In the genomic region with DNA sequence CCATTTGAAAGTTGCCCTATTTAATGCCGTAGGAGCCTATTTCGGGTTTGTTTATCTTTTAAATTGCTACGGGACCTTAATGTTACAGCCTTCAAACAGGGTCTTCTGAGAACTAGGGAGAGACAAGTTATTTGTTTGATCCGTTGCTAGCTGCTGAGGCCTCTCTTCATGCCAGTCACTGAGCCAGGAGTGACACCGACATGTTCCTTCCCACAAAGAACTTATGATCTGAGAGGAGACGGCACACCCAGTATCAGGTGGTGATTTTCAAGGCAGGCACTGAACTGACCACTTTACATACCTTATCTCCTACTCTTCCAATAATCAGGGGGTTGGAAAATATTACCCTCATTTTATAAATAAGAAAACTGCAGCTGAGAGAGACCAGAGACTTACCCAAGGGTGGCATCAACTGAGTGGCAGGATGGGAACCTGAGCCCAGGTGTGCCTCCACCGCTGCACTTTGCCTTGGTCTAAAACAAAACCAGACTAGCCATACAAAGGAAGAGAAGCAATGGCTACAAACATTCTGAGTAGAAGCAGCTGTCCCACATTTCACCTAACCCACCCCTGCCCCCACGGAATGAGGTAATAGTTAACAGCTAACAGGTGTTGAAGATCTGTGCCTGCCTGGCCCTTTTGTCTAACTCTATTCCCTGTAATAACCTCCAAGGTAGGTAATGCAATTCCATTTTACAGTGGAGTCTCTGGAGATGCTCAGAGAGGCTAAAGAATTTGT, we compare ENCODE assay signal across 11 cellular contexts. TPM values are rescaled to one million over a fixed set of nuclear protein-coding genes. Genes with fewer than 3 reads are reported as not detected.
A peak's percentile ranks its signal among the peaks of the same experiment; 100 is the strongest.
DNase-seq lines count a peak whose midpoint lies in the region; ATAC-seq and TF ChIP-seq lines count a peak whose summit lies in the region.
"Had no signal": no experiment of that assay in that cellular context is flagged by ENCODE, and none has a peak within 500 bp of the region (broad histone marks: within the 10 kb centered on the region; RNA-seq: fewer than 3 reads in every experiment).

No MANE protein-coding gene starts in this region.

- H3K36me3 ChIP-seq in cardiac muscle cell (no peaks in the 10 kb centered on the region), esophagus squamous epithelium (no peaks in the 10 kb centered on the region), uterus (no peaks in the 10 kb centered on the region)

- H3K27me3 ChIP-seq in cardiac muscle cell (no peaks in the 10 kb centered on the region), esophagus squamous epithelium (no peaks in the 10 kb centered on the region), uterus (no peaks in the 10 kb centered on the region)

- no peaks in the 10 kb centered on the region for H3K9me3 ChIP-seq in cardiac muscle cell (ENCODE audit: low read depth)
- H3K9me3 ChIP-seq in esophagus squamous epithelium, result no peaks in the 10 kb centered on the region
- no peaks in the 10 kb centered on the region for H3K9me3 ChIP-seq in uterus

- ATAC-seq in HG03159 (IDR thresholded peaks at IDR 0.05; ENCODE audit: unreplicated experiment) (no peak), GM18502 (IDR thresholded peaks at IDR 0.05; ENCODE audit: poor library complexity, unreplicated experiment) (no peak)
- ATAC-seq: activated naive CD4-positive, alpha-beta T cell treated with anti-CD3 and anti-CD28 coated beads, Interleukin-2, amount 50 U/mL, for 72 hours; T-cell had no signal

- H3K9me3 Mint-ChIP-seq in nephron progenitor cell, result no peaks in the 10 kb centered on the region
- H3K9me3 Mint-ChIP-seq: activated naive CD4-positive, alpha-beta T cell treated with anti-CD3 and anti-CD28 coated beads, Interleukin-2, amount 50 U/mL, for 72 hours; T-cell had no signal

- TF ChIP-seq CTCF in cardiac muscle cell (IDR thresholded peaks at IDR 0.05; ENCODE audit: low read depth, low read length) (no peak), esophagus squamous epithelium (IDR thresholded peaks at IDR 0.05) (no peak), nephron progenitor cell (IDR thresholded peaks at IDR 0.05) (no peak), uterus (IDR thresholded peaks at IDR 0.05) (no peak)

- WGBS in esophagus squamous epithelium, 2 donors, result 67 to 71% methylated on average over 7 to 8 of the region's 8 CpGs

- DNase-seq in cardiac muscle cell (ENCODE audit: low read depth in 1 of 2, low spot score in 1 of 2) (no peak), cardiac septum (ENCODE audit: low spot score) (no peak), esophagus squamous epithelium (lab: John Stamatoyannopoulos, UW) (no peak), nephron progenitor cell (no peak), uterus (no peak), KG1 (lab: John Stamatoyannopoulos, UW) (no peak)
- DNase-seq: NK-92 treated with Interleukin-12 subunit alpha and Interleukin-12 subunit beta, amount 100 ng/mL, for 24 hours; T-cell had no signal

- H3K27ac Mint-ChIP-seq in nephron progenitor cell, result peak overlapping the region; percentile 48
- H3K27ac Mint-ChIP-seq: activated naive CD4-positive, alpha-beta T cell treated with anti-CD3 and anti-CD28 coated beads, Interleukin-2, amount 50 U/mL, for 72 hours; T-cell had no signal

- H3K4me1 ChIP-seq in cardiac muscle cell (ENCODE audit: low read depth), result peaks cover 75% of the 10 kb centered on the region
- H3K4me1 ChIP-seq in esophagus squamous epithelium, result peaks cover 19 to 80% (median 55%) of the 10 kb centered on the region in 3 donors
- peaks cover 34 to 43% of the 10 kb centered on the region in 2 donors for H3K4me1 ChIP-seq in uterus

- peaks cover 70% of the 10 kb centered on the region for H3K4me1 Mint-ChIP-seq in nephron progenitor cell
- H3K4me1 Mint-ChIP-seq: T-cell had no signal

- H3K4me3 ChIP-seq in cardiac muscle cell (no peak overlapping the region), esophagus squamous epithelium (no peak overlapping the region), uterus (no peak overlapping the region)

- H3K27me3 Mint-ChIP-seq in nephron progenitor cell (ENCODE audit: low read depth, poor library complexity), result no peaks in the 10 kb centered on the region

- H3K4me3 Mint-ChIP-seq in nephron progenitor cell, result peak overlapping the region; percentile 7
- H3K4me3 Mint-ChIP-seq: T-cell had no signal

- intact Hi-C loops in cardiac septum (cut with DNase I) (no loop called here), esophagus squamous epithelium (cut with DNase I) (no loop called here), uterus (cut with DNase I; ENCODE audit: low total_unique reads) (no loop called here)

- no peaks in the 10 kb centered on the region for H3K36me3 Mint-ChIP-seq in nephron progenitor cell (ENCODE audit: low read depth)
- H3K36me3 Mint-ChIP-seq: activated naive CD4-positive, alpha-beta T cell treated with anti-CD3 and anti-CD28 coated beads, Interleukin-2, amount 50 U/mL, for 72 hours; T-cell had no signal

- TF ChIP-seq POLR2A in esophagus squamous epithelium (IDR thresholded peaks at IDR 0.05) (no peak), uterus (IDR thresholded peaks at IDR 0.05) (no peak)

- H3K27ac ChIP-seq in cardiac muscle cell (peak overlapping the region; percentile 96), esophagus squamous epithelium (peak overlapping the region; percentile 45 to 86 (median 68)), uterus (peak overlapping the region; percentile 86 to 91)

RNA-seq across cellular contexts. Expression of a gene that starts 40.4 kb away (rescaled TPM):
- total RNA-seq in cardiac muscle cell, result 51.7 and 90.7 TPM in 2 replicates
- polyA plus RNA-seq in cardiac muscle cell, result 52.1 and 81.4 TPM in 2 replicates
- 212 TPM for total RNA-seq in cardiac septum
- 10 to 100 TPM in 3 of 4 donors, 1 to 10 TPM in 1; 8.8 to 70.8 (median 47.9) TPM for total RNA-seq in esophagus squamous epithelium
- 10 to 100 TPM; 19.7 to 55.2 (median 25.5) TPM for total RNA-seq in uterus
